In the genomic region with DNA sequence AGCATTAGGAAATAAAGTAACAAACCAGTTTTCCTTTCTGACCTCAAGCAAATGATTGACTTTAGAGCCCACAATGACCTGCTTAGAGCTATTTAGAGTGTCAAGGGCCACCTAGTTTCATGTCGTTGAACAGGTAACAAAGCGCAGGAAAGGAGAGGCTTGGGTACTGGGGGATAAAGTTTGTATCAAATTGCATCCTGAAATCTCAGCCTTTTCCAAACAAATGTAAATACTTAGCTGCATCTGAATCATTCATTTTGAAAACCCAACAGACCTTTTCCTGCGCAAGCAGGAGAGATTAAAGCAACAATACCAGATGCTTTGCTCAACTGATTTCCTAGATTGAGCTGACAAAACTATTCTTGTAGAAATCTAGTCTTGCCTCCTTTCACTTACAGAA, we compare ENCODE assay signal across 19 cellular contexts.
DNase-seq lines count a peak whose midpoint lies in the region; ATAC-seq and TF ChIP-seq lines count a peak whose summit lies in the region.
"Had no signal": no experiment of that assay in that cellular context is flagged by ENCODE, and none has a peak within 500 bp of the region (broad histone marks: within the 10 kb centered on the region; RNA-seq: fewer than 3 reads in every experiment).

No MANE protein-coding gene starts in this region.

- H2BK5ac ChIP-seq in IMR-90 (ENCODE audit: low read depth, low read length, poor library complexity, severe bottlenecking), result peak overlapping the region; percentile 72

- 0 out of 2 replicates have a peak overlapping the region, but pooled peaks have one; percentile 26 for H3K14ac ChIP-seq in IMR-90 (replicated peaks; ENCODE audit: low read depth, low read length)

- H3K9ac ChIP-seq in IMR-90 (ENCODE audit: low read depth, low read length), result no peak overlapping the region
- H3K9ac ChIP-seq in adipocyte (ENCODE audit: low read length), result no peak overlapping the region

- DNase-seq in Calu3, result no peak
- DNase-seq in IMR-90, result peak; percentile 49
- DNase-seq in adipocyte (ENCODE audit: low read depth), result peak; percentile 38
- DNase-seq in left lung, result no peak
- DNase-seq in activated CD4-positive, alpha-beta T cell treated with anti-CD3 and anti-CD28 coated beads for 48 hours, result no peak
- DNase-seq in globus pallidus (ENCODE audit: low spot score), result no peak
- DNase-seq in stimulated activated CD4-positive, alpha-beta T cell treated with anti-CD3 and anti-CD28 coated beads, Interleukin-2, amount 100 ng/mL, for 24 hours, result no peak
- DNase-seq: BE2C, DND-41, GOT3, Kasumi-1, NCI-H1417 treated with DMSO at 0.1 percent for 48 hours, NCI-H187, NCI-H2171 treated with DMSO at 0.1 percent for 48 hours, NCI-H446, OCI-M1, T-helper 1 cell had no signal

- no peak overlapping the region; a peak in 1 of 4 replicates for H4K8ac ChIP-seq in IMR-90 (ENCODE audit: low read depth in 2 of 2, low read length in 2 of 2)

- in situ Hi-C loops in IMR-90 (cut with MboI; ENCODE audit: low sequenced_read_pairs), result no loop called here

- H3K56ac ChIP-seq in IMR-90 (ENCODE audit: extremely low read depth, insufficient read depth, low read length), result no peak overlapping the region

- TF ChIP-seq RAD21 in IMR-90 (IDR thresholded peaks at IDR 0.05; ENCODE audit: low read length), result no peak

- TF ChIP-seq CTCF in Calu3 (IDR thresholded peaks at IDR 0.05; ENCODE audit: unreplicated experiment) (no peak), IMR-90 (conservative IDR thresholded peaks at IDR 0.05; ENCODE audit: low read depth, low read length) (no peak), left lung (IDR thresholded peaks at IDR 0.05) (no peak)

- H2AFZ ChIP-seq in IMR-90 (replicated peaks; ENCODE audit: low read length, poor library complexity), result no peak overlapping the region

- H3K27ac ChIP-seq in IMR-90 (ENCODE audit: insufficient read depth, low read length), result no peak overlapping the region
- H3K27ac ChIP-seq in left lung, result no peak overlapping the region
- H3K27ac ChIP-seq: SJSA1 had no signal

- H2AK9ac ChIP-seq in IMR-90 (replicated peaks; ENCODE audit: low read depth, low read length, poor library complexity), result no peak overlapping the region

- POLR2A ChIA-PET in IMR-90 (lab: Charles Lee; ENCODE audit: unreplicated experiment), result no interaction called here

- H3K9me3 ChIP-seq in IMR-90 (ENCODE audit: control insufficient read depth, insufficient read depth, low read length), result peaks cover 1% of the 10 kb centered on the region
- peaks cover 3% of the 10 kb centered on the region for H3K9me3 ChIP-seq in adipocyte (ENCODE audit: control insufficient read depth, low read length)
- peaks cover 0 to 4% of the 10 kb centered on the region in 2 donors for H3K9me3 ChIP-seq in left lung
- H3K9me3 ChIP-seq: BE2C, SJSA1 had no signal

- H3K4me3 Mint-ChIP-seq in Calu3 (ENCODE audit: low read depth, unreplicated experiment), result no peak overlapping the region

- H3K4me3 ChIP-seq in IMR-90 (ENCODE audit: insufficient read depth, low read depth, low read length), result no peak overlapping the region
- no peak overlapping the region for H3K4me3 ChIP-seq in adipocyte (ENCODE audit: low read length)
- no peak overlapping the region for H3K4me3 ChIP-seq in left lung
- H3K4me3 ChIP-seq: SJSA1 had no signal

- no peak overlapping the region for H4K91ac ChIP-seq in IMR-90 (ENCODE audit: insufficient read depth, low read depth, low read length)

- peak overlapping the region; percentile 34; the same call in 1 of the 3 replicates for H2BK15ac ChIP-seq in IMR-90 (ENCODE audit: low read depth, low read length)

- H3K4me1 ChIP-seq in IMR-90 (ENCODE audit: control insufficient read depth, insufficient read depth, low read length) (peaks cover 13% of the 10 kb centered on the region), adipocyte (ENCODE audit: control insufficient read depth, insufficient read depth, low read length) (peaks cover 14% of the 10 kb centered on the region), left lung (no peaks in the 10 kb centered on the region)
- H3K4me1 ChIP-seq: BE2C had no signal

- peak overlapping the region; percentile 86; the same call in 1 of the 2 replicates for H3K18ac ChIP-seq in IMR-90 (ENCODE audit: low read depth, low read length)

- no CpG with 5 or more reads among the region's 3 CpGs for WGBS in IMR-90 (ENCODE audit: extremely low coverage in 2 of 2, insufficient read length in 1 of 2), 2 experiments

- no peak overlapping the region for H2BK120ac ChIP-seq in IMR-90 (ENCODE audit: low read depth, low read length)

- no peaks in the 10 kb centered on the region for H3K36me3 ChIP-seq in IMR-90 (ENCODE audit: control insufficient read depth, insufficient read depth, low read length)
- no peaks in the 10 kb centered on the region for H3K36me3 ChIP-seq in adipocyte (ENCODE audit: control insufficient read depth, insufficient read depth, low read length, severe bottlenecking)
- no peaks in the 10 kb centered on the region for H3K36me3 ChIP-seq in left lung
- H3K36me3 ChIP-seq: BE2C, SJSA1 had no signal

- H4K5ac ChIP-seq in IMR-90 (ENCODE audit: low read depth, low read length), result peak overlapping the region; percentile 57; the same call in 1 of the 2 replicates

- no peaks in the 10 kb centered on the region for H3K27me3 ChIP-seq in IMR-90 (ENCODE audit: control insufficient read depth, insufficient read depth, low read length)
- no peaks in the 10 kb centered on the region for H3K27me3 ChIP-seq in adipocyte (replicated peaks; ENCODE audit: control insufficient read depth, insufficient read depth, low read length)
- no peaks in the 10 kb centered on the region for H3K27me3 ChIP-seq in left lung
- H3K27me3 ChIP-seq: BE2C, SJSA1 had no signal

- ATAC-seq in IMR-90 (ENCODE audit: low read depth) (peak; percentile 27; the same call in 1 of the 2 replicates), left lung (peak; percentile 38), GM19351 (IDR thresholded peaks at IDR 0.05; ENCODE audit: unreplicated experiment) (no peak)

- peak overlapping the region; percentile 59; the same call in 1 of the 2 replicates for H3K4me2 ChIP-seq in IMR-90 (ENCODE audit: low read depth, low read length)

- no peaks in the 10 kb centered on the region for H3K27me3 Mint-ChIP-seq in Calu3 (ENCODE audit: unreplicated experiment)

- intact Hi-C loops in Calu3 (cut with micrococcal nuclease; ENCODE audit: unreplicated experiment) (loop anchor here (5.0 kb wide), 2 partner anchors 41 to 66 kb away; no protein-coding TSS in a partner anchor), IMR-90 (cut with micrococcal nuclease) (no loop called here), left lung (cut with DNase I) (no loop called here)

- no peaks in the 10 kb centered on the region for H4K20me1 ChIP-seq in IMR-90 (ENCODE audit: insufficient read depth, low read length)

- peaks cover 32% of the 10 kb centered on the region for H3K4me1 Mint-ChIP-seq in Calu3 (ENCODE audit: low read depth, unreplicated experiment)

- H3K36me3 Mint-ChIP-seq in Calu3 (ENCODE audit: insufficient read depth, unreplicated experiment), result no peaks in the 10 kb centered on the region

- H2BK20ac ChIP-seq in IMR-90 (ENCODE audit: low read depth, low read length), result no peak overlapping the region

- H3K23ac ChIP-seq in IMR-90 (ENCODE audit: low read depth, low read length), result no peak overlapping the region

- dilution Hi-C loops in IMR-90 (cut with HindIII; ENCODE audit: low sequenced_read_pairs, unreplicated experiment), result no loop called here

- no peaks in the 10 kb centered on the region for H3K9me1 ChIP-seq in IMR-90 (ENCODE audit: insufficient read depth, low read length)

- no peak overlapping the region for H3K4ac ChIP-seq in IMR-90 (ENCODE audit: low read depth, low read length)

- H2AK5ac ChIP-seq in IMR-90 (ENCODE audit: low read depth, low read length), result no peak overlapping the region; the same call in 1 of the 2 replicates

- H3K79me1 ChIP-seq in IMR-90 (ENCODE audit: low read depth in 1 of 2, low read length in 2 of 2), result peaks cover 0 to 10% of the 10 kb centered on the region in 2 experiments; a peak in 1 of 4 replicates

- CTCF ChIA-PET in Calu3 (lab: Charles Lee), result no interaction called here
- CTCF ChIA-PET in IMR-90 (lab: Yijun Ruan, JAX), result interaction anchor here (0.6 kb wide), 1 partner anchor 19 kb away, joined by 3 read pairs; no protein-coding TSS in a partner anchor

- no TSS peak for BruUV-seq in Calu3 (replicated peaks; lab: Mats Ljungman, UMichigan)
- BruUV-seq in IMR-90 (replicated peaks; lab: Mats Ljungman, UMichigan), result no TSS peak

- H3K27ac Mint-ChIP-seq in Calu3 (ENCODE audit: unreplicated experiment), result peak overlapping the region; percentile 33

- H3K9me3 Mint-ChIP-seq in Calu3 (ENCODE audit: low read depth, unreplicated experiment), result peaks cover 3% of the 10 kb centered on the region

- no peak for TF ChIP-seq POLR2A in IMR-90 (IDR thresholded peaks at IDR 0.05; ENCODE audit: low read depth, low read length)

TF ChIP-seq in IMR-90, 13 proteins besides CTCF, POLR2A, EP300 and RAD21:
- no peak for TF ChIP-seq MXI1 (IDR thresholded peaks at IDR 0.05; ENCODE audit: borderline replicate concordance, low read depth, low read length)
- no peak for TF ChIP-seq CEBPB (IDR thresholded peaks at IDR 0.05; ENCODE audit: low read depth, low read length)
- TF ChIP-seq FOS (IDR thresholded peaks at IDR 0.05; ENCODE audit: low read depth, low read length), result no peak
- TF ChIP-seq RCOR1 (IDR thresholded peaks at IDR 0.05; ENCODE audit: insufficient replicate concordance, low read length), result no peak
- no peak for TF ChIP-seq RFX5 (IDR thresholded peaks at IDR 0.05; ENCODE audit: low read depth, low read length)
- TF ChIP-seq, protein P1, sequence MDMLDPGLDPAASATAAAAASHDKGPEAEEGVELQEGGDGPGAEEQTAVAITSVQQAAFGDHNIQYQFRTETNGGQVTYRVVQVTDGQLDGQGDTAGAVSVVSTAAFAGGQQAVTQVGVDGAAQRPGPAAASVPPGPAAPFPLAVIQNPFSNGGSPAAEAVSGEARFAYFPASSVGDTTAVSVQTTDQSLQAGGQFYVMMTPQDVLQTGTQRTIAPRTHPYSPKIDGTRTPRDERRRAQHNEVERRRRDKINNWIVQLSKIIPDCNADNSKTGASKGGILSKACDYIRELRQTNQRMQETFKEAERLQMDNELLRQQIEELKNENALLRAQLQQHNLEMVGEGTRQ (IDR thresholded peaks at IDR 0.05; ENCODE audit: low read depth, low read length), result no peak
- TF ChIP-seq CHD1 (IDR thresholded peaks at IDR 0.05; ENCODE audit: low read depth, low read length), result no peak
- TF ChIP-seq BHLHE40 (IDR thresholded peaks at IDR 0.05; ENCODE audit: low read depth, low read length), result no peak
- TF ChIP-seq, protein P2, sequence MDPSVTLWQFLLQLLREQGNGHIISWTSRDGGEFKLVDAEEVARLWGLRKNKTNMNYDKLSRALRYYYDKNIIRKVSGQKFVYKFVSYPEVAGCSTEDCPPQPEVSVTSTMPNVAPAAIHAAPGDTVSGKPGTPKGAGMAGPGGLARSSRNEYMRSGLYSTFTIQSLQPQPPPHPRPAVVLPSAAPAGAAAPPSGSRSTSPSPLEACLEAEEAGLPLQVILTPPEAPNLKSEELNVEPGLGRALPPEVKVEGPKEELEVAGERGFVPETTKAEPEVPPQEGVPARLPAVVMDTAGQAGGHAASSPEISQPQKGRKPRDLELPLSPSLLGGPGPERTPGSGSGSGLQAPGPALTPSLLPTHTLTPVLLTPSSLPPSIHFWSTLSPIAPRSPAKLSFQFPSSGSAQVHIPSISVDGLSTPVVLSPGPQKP (IDR thresholded peaks at IDR 0.05; ENCODE audit: borderline replicate concordance, low read depth, low read length), result no peak

Comparison
In these comparisons a context has a peak if more than half of its experiments do, and no peak if none do; other contexts are left out.
1. DNase-seq: peak in IMR-90 (single experiment) and adipocyte (single experiment); none in Calu3 (single experiment), left lung (0 of 2), activated CD4-positive, alpha-beta T cell treated with anti-CD3 and anti-CD28 coated beads for 48 hours (single experiment), globus pallidus (single experiment) and stimulated activated CD4-positive, alpha-beta T cell treated with anti-CD3 and anti-CD28 coated beads, Interleukin-2, amount 100 ng/mL, for 24 hours (0 of 2).